17 cellular contexts compared by ENCODE assay signal in genomic region chr5:161382702-161383101, GRCh38.
DNase-seq lines count a peak whose midpoint lies in the region; ATAC-seq and TF ChIP-seq lines count a peak whose summit lies in the region.
"Had no signal": no experiment of that assay in that cellular context is flagged by ENCODE, and none has a peak within 500 bp of the region (broad histone marks: within the 10 kb centered on the region; RNA-seq: fewer than 3 reads in every experiment).

No MANE protein-coding gene starts in this region.

- H3K4me2 ChIP-seq in neural cell (ENCODE audit: low read length), result no peak overlapping the region
- H3K4me2 ChIP-seq: GM23338 had no signal

- H3F3A ChIP-seq in neural cell (ENCODE audit: insufficient read depth, low read length, poor library complexity, severe bottlenecking), result no peaks in the 10 kb centered on the region

- no peak for TF ChIP-seq CTCF in neural cell (IDR thresholded peaks at IDR 0.05; ENCODE audit: poor library complexity, severe bottlenecking)

- no peak overlapping the region for H3K4me3 ChIP-seq in neural cell (ENCODE audit: low read length)
- H3K4me3 ChIP-seq: GM23338 had no signal

- peak overlapping the region; percentile 3 for H3K27ac ChIP-seq in neural cell (ENCODE audit: low read length)

- no peak for TF ChIP-seq EP300 in neural cell (conservative IDR thresholded peaks at IDR 0.05; ENCODE audit: poor library complexity, severe bottlenecking)

- no peak for TF ChIP-seq RAD21 in neural cell (conservative IDR thresholded peaks at IDR 0.05)

- H2AFZ ChIP-seq in neural cell (ENCODE audit: low read depth, low read length), result no peak overlapping the region
- H2AFZ ChIP-seq: GM23338 had no signal

- H3K79me2 ChIP-seq in neural cell (replicated peaks; ENCODE audit: insufficient read depth, low read length), result no peaks in the 10 kb centered on the region

- intact Hi-C loops in left cardiac atrium (cut with DNase I) (no loop called here), Right ventricle myocardium superior (cut with DNase I) (no loop called here)

- H4K20me1 ChIP-seq in neural cell (ENCODE audit: insufficient read depth), result no peaks in the 10 kb centered on the region

- no peaks in the 10 kb centered on the region for H3K27me3 ChIP-seq in neural cell (ENCODE audit: insufficient read depth, low read depth, low read length)

- H3K36me3 ChIP-seq in neural cell (ENCODE audit: insufficient read depth, low read length), result no peaks in the 10 kb centered on the region

- no peaks in the 10 kb centered on the region for H3K9me3 ChIP-seq in neural cell (ENCODE audit: low read length)

- ATAC-seq in left cardiac atrium (peak; percentile 47 to 69), Right ventricle myocardium superior (ENCODE audit: poor library complexity) (no peak), HG03097 (IDR thresholded peaks at IDR 0.05; ENCODE audit: low FRiP score, unreplicated experiment) (no peak)
- ATAC-seq: GM23338, HCT116 had no signal

- no peaks in the 10 kb centered on the region for H3K9me2 ChIP-seq in neural cell (ENCODE audit: insufficient read depth, low read length)

- H3K9ac ChIP-seq in neural cell (ENCODE audit: low read length), result no peak overlapping the region

- no peak for DNase-seq in left cardiac atrium
- DNase-seq in Right ventricle myocardium superior, result no peak
- DNase-seq in NCI-H446 treated with DMSO at 0.1 percent for 48 hours (lab: John Stamatoyannopoulos, UW), result peak; percentile 94
- DNase-seq in cerebellum (ENCODE audit: low spot score), result peak; percentile 81
- no peak for DNase-seq in GDM1 (lab: John Stamatoyannopoulos, UW)
- no peak for DNase-seq in activated naive CD4-positive, alpha-beta T cell treated with Interleukin-2 at 50 U/mL for 16 hours
- DNase-seq: Calu3; CD4-positive, alpha-beta memory T cell; COR-L47; DMS153; DND-41; GF-D8; H9 had no signal

TF ChIP-seq in neural cell, 6 proteins besides CTCF, POLR2A, EP300 and RAD21:
- TF ChIP-seq EZH2 (IDR thresholded peaks at IDR 0.05; ENCODE audit: borderline replicate concordance, insufficient read depth, low read length, poor library complexity, severe bottlenecking) (no peak), TAF1 (IDR thresholded peaks at IDR 0.05; ENCODE audit: low read depth) (no peak), MXI1 (conservative IDR thresholded peaks at IDR 0.05; ENCODE audit: poor library complexity, severe bottlenecking) (no peak)

Comparison
In these comparisons a context has a peak if more than half of its experiments do, and no peak if none do; other contexts are left out.
1. ATAC-seq: peak in left cardiac atrium (2 of 2); none in Right ventricle myocardium superior (single experiment) and HG03097 (single experiment).
2. DNase-seq: peak in NCI-H446 treated with DMSO at 0.1 percent for 48 hours (single experiment) and cerebellum (single experiment); none in left cardiac atrium (single experiment), Right ventricle myocardium superior (single experiment), GDM1 (single experiment) and activated naive CD4-positive, alpha-beta T cell treated with Interleukin-2 at 50 U/mL for 16 hours (single experiment).